ENCODE assay signal across 8 cellular contexts in the genomic region with DNA sequence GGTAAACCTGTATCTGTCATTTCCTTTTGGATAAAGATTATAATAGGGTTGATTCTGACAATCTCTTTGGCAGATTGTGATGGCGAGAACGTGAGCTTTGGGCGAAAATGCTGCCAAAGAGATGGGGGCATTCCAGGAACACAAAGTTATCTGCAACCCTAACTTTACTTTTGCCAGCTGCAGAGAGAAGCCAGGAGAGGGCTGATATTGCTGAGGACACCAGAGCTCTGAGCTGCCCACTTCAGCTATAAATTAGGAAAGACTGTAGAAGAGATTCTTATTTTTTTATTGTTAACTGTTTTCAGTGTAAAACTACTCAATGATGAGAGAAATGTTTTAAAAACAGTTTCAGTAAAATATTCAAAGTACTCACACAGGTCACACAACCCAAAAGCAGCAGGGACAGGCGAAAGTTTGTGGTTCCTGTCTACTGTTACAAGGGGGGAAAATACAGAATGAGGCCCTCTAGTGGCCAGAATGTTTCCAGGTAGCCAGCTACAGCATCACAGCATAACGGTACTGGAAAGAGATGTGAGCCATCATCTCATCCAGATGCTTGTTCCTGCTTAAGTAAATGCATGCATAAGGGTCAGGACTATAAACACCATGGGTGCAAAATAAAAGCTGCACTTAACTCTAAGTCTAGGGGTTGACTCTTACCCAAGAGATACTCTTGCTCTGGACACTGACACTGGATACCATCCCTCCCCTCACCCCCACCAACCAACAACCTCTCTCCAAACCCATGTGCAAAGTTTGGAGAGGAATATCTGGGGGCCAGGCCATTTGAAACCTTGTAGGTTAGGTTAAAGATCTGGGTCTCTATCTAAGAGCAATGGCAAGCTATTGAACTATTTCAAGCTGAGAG.
DNase-seq lines count a peak whose midpoint lies in the region; ATAC-seq, FAIRE-seq and TF ChIP-seq lines count a peak whose summit lies in the region.

No MANE protein-coding gene starts in this region.

- no peaks in the 10 kb centered on the region for H3K4me1 ChIP-seq in kidney (ENCODE audit: control insufficient read depth in 1 of 2, insufficient read depth in 1 of 2, low read depth in 1 of 2, low read length in 2 of 2)

- intact Hi-C loops in kidney (cut with DNase I), result no loop called here

- H3K36me3 ChIP-seq in kidney (ENCODE audit: control insufficient read depth in 1 of 2, insufficient read depth in 2 of 2, low read length in 2 of 2), result no peaks in the 10 kb centered on the region

- no peak overlapping the region for H3K9ac ChIP-seq in kidney (ENCODE audit: low read length in 2 of 2)

- TF ChIP-seq CTCF in kidney (IDR thresholded peaks at IDR 0.05; ENCODE audit: borderline replicate concordance, extremely low read depth, insufficient read depth), result peak; percentile 54

- peak; percentile 81 for ATAC-seq in GM21619 (IDR thresholded peaks at IDR 0.05; ENCODE audit: unreplicated experiment)

- no peak overlapping the region for H3K4me3 ChIP-seq in kidney (ENCODE audit: low read length in 2 of 2)

- FAIRE-seq in kidney (lab: Jason Lieb, UNC), result no peak

- no peak overlapping the region for H3K27ac ChIP-seq in kidney (ENCODE audit: low read depth in 2 of 2, low read length in 2 of 2)

- DNase-seq in stimulated activated CD4-positive, alpha-beta T cell treated with anti-CD3 and anti-CD28 coated beads, Interleukin-2, amount 100 ng/mL, for 24 hours, result peak; percentile 9 to 17
- DNase-seq in stimulated activated CD4-positive, alpha-beta T cell treated with anti-CD3 and anti-CD28 coated beads, Interleukin-1b, Interleukin-23, amount 100 ng/mL, for 48 hours, result no peak
- peak; percentile 24 for DNase-seq in HuH-7 (ENCODE audit: low spot score)
- peak; percentile 6 to 16 for DNase-seq in activated CD4-positive, alpha-beta T cell treated with anti-CD3 and anti-CD28 coated beads, Interleukin-2, amount 50 U/mL, for 48 hours
- no peak for DNase-seq in kidney
- DNase-seq in AG08395 (ENCODE audit: low spot score), result no peak
- no peak for DNase-seq in amniotic stem cell (lab: John Stamatoyannopoulos, UW)

- peaks cover 0 to 12% of the 10 kb centered on the region in 2 donors for H3K9me3 ChIP-seq in kidney (ENCODE audit: control insufficient read depth in 1 of 2, low read length in 2 of 2)

Comparison
In these comparisons a context has a peak if more than half of its experiments do, and no peak if none do; other contexts are left out.
1. DNase-seq: peak in stimulated activated CD4-positive, alpha-beta T cell treated with anti-CD3 and anti-CD28 coated beads, Interleukin-2, amount 100 ng/mL, for 24 hours (2 of 2), HuH-7 (single experiment) and activated CD4-positive, alpha-beta T cell treated with anti-CD3 and anti-CD28 coated beads, Interleukin-2, amount 50 U/mL, for 48 hours (2 of 2); none in stimulated activated CD4-positive, alpha-beta T cell treated with anti-CD3 and anti-CD28 coated beads, Interleukin-1b, Interleukin-23, amount 100 ng/mL, for 48 hours (single experiment), kidney (single experiment), AG08395 (single experiment) and amniotic stem cell (single experiment).